ENCODE assay signal across 8 cellular contexts in genomic region chr9:32384002-32384363, GRCh38. TPM values are rescaled to one million over a fixed set of nuclear protein-coding genes. Genes with fewer than 3 reads are reported as not detected.
DNase-seq lines count a peak whose midpoint lies in the region; ATAC-seq and TF ChIP-seq lines count a peak whose summit lies in the region.

No MANE protein-coding gene starts in this region.

- H3K4me2 ChIP-seq in GM23338: peak overlapping the region; percentile 84

- peaks cover 25% of the 10 kb centered on the region for H3K4me1 Mint-ChIP-seq in GM23338

- H3K4me3 Mint-ChIP-seq in GM23338: peak overlapping the region; percentile 71

- H3K27ac ChIP-seq in GM23338 (ENCODE audit: low read depth) (no peak overlapping the region), skeletal muscle tissue (ENCODE audit: low read depth, low read length) (peak overlapping the region; percentile 86)

- no peaks in the 10 kb centered on the region; the same call in 1 of the 2 replicates for H4K20me1 ChIP-seq in GM23338 (replicated peaks; ENCODE audit: insufficient read depth)

- H3K9me3 ChIP-seq in skeletal muscle tissue (ENCODE audit: control insufficient read depth in 3 of 3, low read length in 3 of 3): no peaks in the 10 kb centered on the region

- intact Hi-C loops in left cardiac atrium (cut with DNase I): loop anchor here in 1 of 2 donors (5.0 kb wide), 1 partner anchor 43 kb away; no protein-coding TSS in a partner anchor

- no peak; the same call in 2 of the 3 replicates for ATAC-seq in GM23338
- ATAC-seq in left cardiac atrium: peak; percentile 13 to 35
- no peak for ATAC-seq in HG03159 (IDR thresholded peaks at IDR 0.05; ENCODE audit: unreplicated experiment)

- H3K36me3 Mint-ChIP-seq in GM23338 (ENCODE audit: low read depth): no peaks in the 10 kb centered on the region; the same call in 2 of the 3 replicates

- H3F3A ChIP-seq in GM23338 (replicated peaks; ENCODE audit: low read depth): no peaks in the 10 kb centered on the region

- peaks cover 20% of the 10 kb centered on the region for H3K79me2 ChIP-seq in GM23338 (replicated peaks; ENCODE audit: insufficient read depth)

- peaks cover 30% of the 10 kb centered on the region for H3K27me3 ChIP-seq in GM23338 (ENCODE audit: insufficient read depth)
- no peaks in the 10 kb centered on the region for H3K27me3 ChIP-seq in skeletal muscle tissue (ENCODE audit: control insufficient read depth in 3 of 3, insufficient read depth in 3 of 3, low read length in 3 of 3)

- TF ChIP-seq CTCF in GM23338 (conservative IDR thresholded peaks at IDR 0.05; ENCODE audit: low read depth in 2 of 2): no peak

- H3K9me3 Mint-ChIP-seq in GM23338: no peaks in the 10 kb centered on the region

- H3K9ac ChIP-seq in skeletal muscle tissue (ENCODE audit: low read depth in 1 of 3, low read length in 3 of 3): peak overlapping the region; percentile 66 to 82 (median 75)

- peak overlapping the region; percentile 87; the same call in 1 of the 2 replicates for H2AFZ ChIP-seq in GM23338

- peak overlapping the region; percentile 96 for H3K4me3 ChIP-seq in GM23338
- H3K4me3 ChIP-seq in skeletal muscle tissue (ENCODE audit: low read length in 3 of 3): peak overlapping the region; percentile 81 to 94 (median 88)

- H3K4me1 ChIP-seq in GM23338 (ENCODE audit: insufficient read depth) (peaks cover 22% of the 10 kb centered on the region; the same call in 1 of the 2 replicates), skeletal muscle tissue (ENCODE audit: control insufficient read depth in 3 of 3, insufficient read depth in 3 of 3, low read length in 3 of 3) (peaks cover 10 to 29% (median 11%) of the 10 kb centered on the region in 3 donors)

- H3K27ac Mint-ChIP-seq in GM23338: no peak overlapping the region

- DNase-seq in GM23338 (ENCODE audit: low spot score) (no peak), SW480 (ENCODE audit: low spot score) (peak; percentile 11), left cardiac atrium (no peak), SK-N-DZ (ENCODE audit: low spot score) (no peak), anterior cingulate cortex (lab: John Stamatoyannopoulos, UW) (no peak)
- DNase-seq in stimulated activated naive CD4-positive, alpha-beta T cell treated with Interleukin-2 at 50 U/mL for 16 hours (lab: John Stamatoyannopoulos, UW): no peak

- H3K27me3 Mint-ChIP-seq in GM23338 (ENCODE audit: insufficient read depth, low read depth, poor library complexity): peaks cover 11% of the 10 kb centered on the region

- no peaks in the 10 kb centered on the region for H3K9me2 ChIP-seq in GM23338 (ENCODE audit: insufficient read depth)

- H3K36me3 ChIP-seq in GM23338 (ENCODE audit: insufficient read depth): no peaks in the 10 kb centered on the region
- peaks cover 0 to 8% (median 0%) of the 10 kb centered on the region in 3 donors for H3K36me3 ChIP-seq in skeletal muscle tissue (ENCODE audit: control insufficient read depth in 3 of 3, insufficient read depth in 3 of 3, low read length in 3 of 3)

TF ChIP-seq in GM23338, 12 proteins besides CTCF, POLR2A, EP300 and RAD21 (continues in another document):
- no peak for TF ChIP-seq POLR2AphosphoS5 (IDR thresholded peaks at IDR 0.05; ENCODE audit: low read depth)
- TF ChIP-seq ETS1 (IDR thresholded peaks at IDR 0.05): no peak
- no peak for TF ChIP-seq NANOG (IDR thresholded peaks at IDR 0.05; ENCODE audit: borderline replicate concordance)
- TF ChIP-seq ZNF462 (CRISPR knock-in tag; IDR thresholded peaks at IDR 0.05): no peak
- TF ChIP-seq JUNB (IDR thresholded peaks at IDR 0.05; ENCODE audit: unreplicated experiment): no peak
- no peak for TF ChIP-seq EZH2 (IDR thresholded peaks at IDR 0.05; ENCODE audit: low read depth, unreplicated experiment)
- no peak for TF ChIP-seq STAT1 (IDR thresholded peaks at IDR 0.05; ENCODE audit: unreplicated experiment)
- TF ChIP-seq EZH2phosphoT487 (IDR thresholded peaks at IDR 0.05; ENCODE audit: unreplicated experiment): no peak
- TF ChIP-seq ZNF114 (CRISPR knock-in tag; IDR thresholded peaks at IDR 0.05): no peak
- TF ChIP-seq CREB1 (CRISPR knock-in tag; IDR thresholded peaks at IDR 0.05; ENCODE audit: low read depth): no peak

RNA-seq across cellular contexts. Expression of gene ACO1, which starts 0.5 kb away (rescaled TPM):
- total RNA-seq in GM23338 (2014; rRNA removed; shearing (Covaris generic)): 38.9 and 41.0 TPM in 2 replicates
- 16.2 and 16.6 TPM in 2 replicates for polyA plus RNA-seq in GM23338 (2016; fragmentation: Nextera tagmentation; extraction: Ambion mirVana)
- total RNA-seq in left cardiac atrium (10 to 100 TPM; 59.6 to 62.0 TPM), skeletal muscle tissue (24.5 TPM)
- polyA plus RNA-seq in SK-N-DZ (2014; cell fraction: cytosol; rRNA removed): 17.6 and 19.6 TPM in 2 replicates
- polyA plus RNA-seq in SK-N-DZ (2014; cell fraction: nucleus; rRNA removed): 7.2 and 7.8 TPM in 2 replicates

Comparison
In these comparisons a context has a peak if more than half of its experiments do, and no peak if none do; other contexts are left out.
1. ATAC-seq: peak in left cardiac atrium (2 of 2); none in GM23338 (single experiment) and HG03159 (single experiment).